ENCODE assay signal across 23 cellular contexts in the genomic region with DNA sequence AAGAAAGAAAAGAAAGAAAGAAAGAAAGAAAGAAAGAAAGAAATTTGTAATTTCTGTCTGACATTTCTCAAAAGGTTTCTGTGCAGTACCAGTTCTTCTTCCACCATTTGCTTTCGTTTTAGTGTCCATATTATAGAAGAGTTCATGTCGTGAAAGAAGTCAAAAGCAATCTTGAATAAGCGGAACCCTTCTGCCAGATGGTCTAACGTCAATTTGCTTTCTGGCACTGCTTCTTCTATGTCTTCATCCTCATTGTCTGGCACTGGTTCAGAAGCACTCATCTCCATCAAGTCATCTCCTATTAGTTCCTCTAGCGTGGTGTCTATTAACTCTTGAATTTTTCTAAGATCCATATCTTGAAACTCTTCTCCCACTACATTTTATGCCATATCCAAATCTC.
"Had no signal": no experiment of that assay in that cellular context is flagged by ENCODE, and none has a peak within 500 bp of the region (broad histone marks: within the 10 kb centered on the region; RNA-seq: fewer than 3 reads in every experiment).

No MANE protein-coding gene starts in this region.

- H3K4me3 ChIP-seq: Peyer's patch, SJSA1 had no signal

- DNase-seq: activated B cell treated with CpG ODN at 0.5 μM for 24 hours; activated CD4-positive, alpha-beta T cell treated with anti-CD3 and anti-CD28 coated beads for 1 hour; activated CD4-positive, alpha-beta T cell treated with anti-CD3 and anti-CD28 coated beads, Interleukin-2, amount 10 ng/mL, durations not matched to agents 24 days and 14 days; activated CD4-positive, alpha-beta T cell treated with anti-CD3 and anti-CD28 coated beads, Interleukin-2, amount 50 U/mL, for 48 hours; activated CD8-positive, alpha-beta memory T cell treated with anti-CD3 and anti-CD28 coated beads, Interleukin-2, amount 10 ng/mL, durations not matched to agents 7 days and 5 days; activated effector memory CD4-positive, alpha-beta T cell treated with anti-CD3 and anti-CD28 coated beads, Interleukin-2, amount 50 U/mL, for 16 hours; activated naive CD4-positive, alpha-beta T cell treated with Interleukin-2 at 50 U/mL for 16 hours; activated naive CD8-positive, alpha-beta T cell treated with anti-CD3 and anti-CD28 coated beads, Interleukin-2, amount 50 U/mL, for 24 hours; activated T-cell treated with anti-CD3 and anti-CD28 coated beads, Interleukin-2, amount 50 U/mL, for 24 hours; amygdala; NCI-H1092; NCI-H1417; NCI-H1694; NCI-H2029; NCI-H2107; NCI-H345; NCI-H510A treated with DMSO at 0.1 percent for 48 hours; NCI-H69; Peyer's patch; SHP77; T-helper 17 cell; T-helper 9 cell had no signal

- H3K27ac ChIP-seq: Peyer's patch, SJSA1 had no signal

- H3K27me3 ChIP-seq: Peyer's patch, SJSA1 had no signal

- H3K4me1 ChIP-seq: Peyer's patch, SJSA1 had no signal

- H3K36me3 ChIP-seq: Peyer's patch, SJSA1 had no signal

- H3K9me3 ChIP-seq: Peyer's patch, SJSA1 had no signal
